17 cellular contexts compared by ENCODE assay signal in the genomic region with DNA sequence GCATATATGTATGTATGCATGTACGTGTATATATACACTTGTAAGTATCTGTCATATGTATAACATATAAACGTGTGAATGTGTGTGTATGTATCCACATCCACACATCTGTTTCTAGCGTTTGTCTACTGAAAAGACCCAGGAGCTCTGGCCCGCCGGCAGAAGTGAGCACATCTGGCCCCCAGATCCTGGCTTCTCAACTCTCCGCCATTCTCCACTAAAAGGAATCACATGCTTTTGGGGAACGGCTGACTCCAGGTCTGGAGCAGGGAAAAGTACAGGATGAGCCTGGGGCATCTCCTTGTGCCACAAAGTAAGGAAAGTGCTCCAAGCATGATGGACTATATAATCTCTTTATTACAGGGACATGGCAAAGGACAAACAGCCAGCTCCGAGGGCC.
"Had no signal": no experiment of that assay in that cellular context is flagged by ENCODE, and none has a peak within 500 bp of the region (broad histone marks: within the 10 kb centered on the region; RNA-seq: fewer than 3 reads in every experiment).

No MANE protein-coding gene starts in this region.

- ATAC-seq: foreskin keratinocyte; gastroesophageal sphincter; heart left ventricle; left cardiac atrium; left lung; left ventricle myocardium superior; lower lobe of right lung; naive thymus-derived CD4-positive, alpha-beta T cell had no signal

- H3K4me1 ChIP-seq: foreskin keratinocyte, left lung, lower lobe of right lung had no signal

- H3K27me3 ChIP-seq: dorsolateral prefrontal cortex, esophagus muscularis mucosa, foreskin keratinocyte, gastroesophageal sphincter, heart left ventricle, left lung had no signal

- H3K4me3 ChIP-seq: coronary artery, dorsolateral prefrontal cortex, esophagus muscularis mucosa, gastroesophageal sphincter, heart left ventricle, left lung, lower lobe of right lung had no signal

- H3K4me1 Mint-ChIP-seq: naive thymus-derived CD4-positive, alpha-beta T cell had no signal

- H3K27me3 Mint-ChIP-seq: naive thymus-derived CD4-positive, alpha-beta T cell had no signal

- H3K27ac ChIP-seq: coronary artery, dorsolateral prefrontal cortex, esophagus muscularis mucosa, foreskin keratinocyte, gastroesophageal sphincter, heart left ventricle, left lung, lower lobe of right lung had no signal

- H3K4me3 Mint-ChIP-seq: naive thymus-derived CD4-positive, alpha-beta T cell had no signal

- DNase-seq: dermis blood vessel endothelial cell; dorsolateral prefrontal cortex; effector CD4-positive, alpha-beta T cell; effector memory CD4-positive, alpha-beta T cell; foreskin keratinocyte; heart left ventricle; hippocampal formation; left cardiac atrium; left lung; left ventricle myocardium superior; lower lobe of right lung; mesenchymal stem cell; midbrain; naive thymus-derived CD4-positive, alpha-beta T cell had no signal

- H3K9me3 ChIP-seq: esophagus muscularis mucosa, gastroesophageal sphincter, heart left ventricle, left lung, lower lobe of right lung had no signal

- H3K27ac Mint-ChIP-seq: naive thymus-derived CD4-positive, alpha-beta T cell had no signal
